14 cellular contexts compared by ENCODE assay signal in the genomic region with DNA sequence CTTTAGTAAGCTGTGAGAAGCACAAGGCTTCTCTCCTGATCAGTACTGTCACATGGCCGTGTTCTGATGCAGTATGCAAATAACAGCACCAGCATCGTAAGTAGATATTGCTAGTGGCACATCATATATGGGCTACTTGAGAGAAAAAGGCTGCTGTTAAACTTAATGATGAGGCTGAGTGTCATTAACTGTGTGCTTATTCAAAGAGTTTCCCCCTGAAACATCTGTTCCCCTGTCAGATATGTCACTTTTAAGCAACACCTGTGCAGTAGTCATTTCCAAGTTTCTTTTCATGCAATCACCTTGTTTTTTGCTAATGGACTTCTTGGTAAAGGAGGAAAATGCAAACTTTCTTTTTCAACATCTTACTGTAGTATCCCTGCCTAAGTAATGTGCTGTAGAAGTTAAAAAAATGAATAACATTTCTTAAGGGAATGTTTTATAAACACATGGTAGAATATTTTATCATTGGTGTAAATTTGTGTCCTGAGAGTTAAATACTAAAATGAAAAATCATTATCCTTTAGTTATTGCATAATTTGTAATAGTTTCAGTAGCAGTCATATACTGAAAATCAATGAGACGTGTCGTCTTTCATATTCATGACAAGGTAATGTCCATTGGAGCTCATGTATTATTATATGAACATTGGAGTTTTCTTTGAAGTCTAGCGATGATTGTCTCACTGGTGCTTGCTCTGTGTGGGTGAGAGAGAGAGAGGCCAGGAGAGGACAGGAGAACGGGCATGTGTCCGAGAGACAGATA.
DNase-seq lines count a peak whose midpoint lies in the region; ATAC-seq and TF ChIP-seq lines count a peak whose summit lies in the region.
"Had no signal": no experiment of that assay in that cellular context is flagged by ENCODE, and none has a peak within 500 bp of the region (broad histone marks: within the 10 kb centered on the region; RNA-seq: fewer than 3 reads in every experiment).

No MANE protein-coding gene starts in this region.

- intact Hi-C loops in natural killer cell (cut with micrococcal nuclease) = no loop called here
- intact Hi-C loops in left ventricle myocardium superior (cut with micrococcal nuclease) = no loop called here

- H3K9me3 Mint-ChIP-seq in natural killer cell = peaks cover 5 to 7% of the 10 kb centered on the region in 2 donors
- H3K9me3 Mint-ChIP-seq: GM23338 had no signal

- no peak overlapping the region for H3K27ac Mint-ChIP-seq in natural killer cell
- H3K27ac Mint-ChIP-seq: activated CD8-positive, alpha-beta T cell treated with anti-CD3 and anti-CD28 coated beads for 36 hours; GM23338 had no signal

- no peak overlapping the region for H3K4me3 Mint-ChIP-seq in natural killer cell
- H3K4me3 Mint-ChIP-seq: activated CD8-positive, alpha-beta T cell treated with anti-CD3 and anti-CD28 coated beads for 36 hours; GM23338 had no signal

- no peaks in the 10 kb centered on the region for H3K4me1 Mint-ChIP-seq in natural killer cell

- H3K27me3 Mint-ChIP-seq in natural killer cell (ENCODE audit: low read depth in 2 of 2) = no peaks in the 10 kb centered on the region
- H3K27me3 Mint-ChIP-seq: activated CD8-positive, alpha-beta T cell treated with anti-CD3 and anti-CD28 coated beads for 36 hours had no signal

- DNase-seq in NCI-H524 (lab: John Stamatoyannopoulos, UW) = peak; percentile 57 to 90
- no peak for DNase-seq in natural killer cell
- DNase-seq in activated CD4-positive, CD25-positive, alpha-beta regulatory T cell treated with anti-CD3 and anti-CD28 coated beads, Interleukin-2, amount 50 U/mL, for 72 hours = no peak
- DNase-seq in NCI-H82 treated with DMSO at 0.1 percent for 48 hours (lab: John Stamatoyannopoulos, UW; ENCODE audit: unreplicated experiment) = no peak
- DNase-seq in left ventricle myocardium superior = no peak
- DNase-seq: activated CD8-positive, alpha-beta T cell treated with anti-CD3 and anti-CD28 coated beads for 36 hours; amygdala; COR-L47; psoas muscle; uterus had no signal

- peaks cover 11% of the 10 kb centered on the region for H3K36me3 Mint-ChIP-seq in natural killer cell

- peak; percentile 92 for ATAC-seq in GM18867 (IDR thresholded peaks at IDR 0.05; ENCODE audit: unreplicated experiment)
- ATAC-seq in GM21447 (IDR thresholded peaks at IDR 0.05; ENCODE audit: unreplicated experiment) = peak; percentile 93
- ATAC-seq in HG03095 (IDR thresholded peaks at IDR 0.05; ENCODE audit: unreplicated experiment) = peak; percentile 90
- ATAC-seq in natural killer cell = no peak
- ATAC-seq in left ventricle myocardium superior = no peak
- ATAC-seq: activated CD8-positive, alpha-beta T cell treated with anti-CD3 and anti-CD28 coated beads for 36 hours; GM23338; psoas muscle had no signal

- no peak for TF ChIP-seq CTCF in natural killer cell (IDR thresholded peaks at IDR 0.05)

Comparison
In these comparisons a context has a peak if more than half of its experiments do, and no peak if none do; other contexts are left out.
1. ATAC-seq: peak in GM18867 (single experiment), GM21447 (single experiment) and HG03095 (single experiment); none in natural killer cell (0 of 3) and left ventricle myocardium superior (single experiment).
2. DNase-seq: peak in NCI-H524 (2 of 2); none in natural killer cell (single experiment), activated CD4-positive, CD25-positive, alpha-beta regulatory T cell treated with anti-CD3 and anti-CD28 coated beads, Interleukin-2, amount 50 U/mL, for 72 hours (single experiment), NCI-H82 treated with DMSO at 0.1 percent for 48 hours (single experiment) and left ventricle myocardium superior (single experiment).